27 cellular contexts compared by ENCODE assay signal in the genomic region with DNA sequence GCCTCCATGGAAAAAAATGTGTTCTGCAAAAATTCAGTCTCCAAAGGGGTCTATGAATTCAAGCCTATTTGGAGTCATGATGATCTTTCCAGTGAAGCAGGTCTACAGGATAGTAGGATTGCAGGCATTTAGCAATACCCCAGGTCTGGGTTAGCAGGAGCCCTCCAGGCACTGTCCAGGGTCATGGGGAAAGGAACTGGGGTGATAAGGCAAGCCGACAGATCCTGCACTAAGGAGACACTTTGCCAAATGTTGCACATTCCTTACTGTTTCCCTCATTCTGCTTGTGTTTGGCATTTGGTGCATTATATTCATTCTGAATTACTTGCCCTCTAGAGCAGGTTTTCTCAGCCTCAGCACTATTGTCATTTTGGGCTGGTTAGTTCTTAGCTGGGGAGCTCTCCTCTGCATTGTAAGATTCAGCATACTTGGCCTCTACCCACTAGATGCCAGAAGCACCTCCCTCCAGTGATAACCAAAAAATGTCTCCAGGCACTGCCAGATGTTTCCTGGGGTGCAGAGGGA.
"Had no signal": no experiment of that assay in that cellular context is flagged by ENCODE, and none has a peak within 500 bp of the region (broad histone marks: within the 10 kb centered on the region; RNA-seq: fewer than 3 reads in every experiment).

No MANE protein-coding gene starts in this region.

- H3K4me1 Mint-ChIP-seq: activated CD4-positive, alpha-beta T cell treated with anti-CD3 and anti-CD28 coated beads, Interleukin-2, amount 10 ng/mL, durations not matched to agents 24 days and 14 days; activated naive CD8-positive, alpha-beta T cell treated with anti-CD3 and anti-CD28 coated beads, Interleukin-2, amount 10 ng/mL, durations not matched to agents 7 days and 5 days; central memory CD8-positive, alpha-beta T cell had no signal

- H3K9me3 ChIP-seq: gastrocnemius medialis, mucosa of descending colon, right lobe of liver, testis had no signal

- H3K27me3 ChIP-seq: gastrocnemius medialis, hepatocyte, right lobe of liver, testis had no signal

- H3K4me1 ChIP-seq: gastrocnemius medialis, right lobe of liver, testis had no signal

- H3K27me3 Mint-ChIP-seq: central memory CD8-positive, alpha-beta T cell; dendritic cell treated with granulocyte-macrophage colony-stimulating factor and Interleukin-4, amounts not matched to agents 40 ng/mL and 50 ng/mL, for 4 days had no signal

- DNase-seq: activated CD4-positive, alpha-beta memory T cell treated with anti-CD3 and anti-CD28 coated beads for 36 hours; activated CD4-positive, alpha-beta T cell treated with anti-CD3 and anti-CD28 coated beads, Interleukin-2, amount 10 ng/mL, durations not matched to agents 24 days and 14 days; activated CD4-positive, CD25-positive, alpha-beta regulatory T cell treated with anti-CD3 and anti-CD28 coated beads, Interleukin-2, amount 50 U/mL, for 72 hours; activated CD8-positive, alpha-beta memory T cell treated with anti-CD3 and anti-CD28 coated beads, Interleukin-2, amount 50 U/mL, for 4 hours; activated effector memory CD4-positive, alpha-beta T cell treated with anti-CD3 and anti-CD28 coated beads, Interleukin-2, amount 50 U/mL, for 16 hours; activated naive CD4-positive, alpha-beta T cell treated with anti-CD3 and anti-CD28 coated beads for 36 hours; activated naive CD8-positive, alpha-beta T cell treated with anti-CD3 and anti-CD28 coated beads, Interleukin-2, amount 10 ng/mL, durations not matched to agents 7 days and 5 days; activated T-cell treated with anti-CD3 and anti-CD28 coated beads, Interleukin-2, amount 50 U/mL, for 1 hour; effector CD4-positive, alpha-beta T cell; gastrocnemius medialis; mucosa of descending colon; posterior cingulate gyrus; right lobe of liver; stimulated activated CD4-positive, alpha-beta T cell treated with anti-CD3 and anti-CD28 coated beads, Interleukin-2, amount 100 ng/mL, for 48 hours; stimulated activated naive CD4-positive, alpha-beta T cell treated with Interleukin-2 at 50 U/mL for 16 hours; T-helper 9 cell; testis; trophoblast cell had no signal

- H3K4me3 ChIP-seq: gastrocnemius medialis, hepatocyte, lung, mucosa of descending colon, right lobe of liver, testis had no signal

- H3K4me3 Mint-ChIP-seq: activated CD4-positive, alpha-beta memory T cell treated with anti-CD3 and anti-CD28 coated beads for 36 hours; activated CD4-positive, alpha-beta T cell treated with anti-CD3 and anti-CD28 coated beads, Interleukin-2, amount 10 ng/mL, durations not matched to agents 24 days and 14 days; activated naive CD4-positive, alpha-beta T cell treated with anti-CD3 and anti-CD28 coated beads for 36 hours; activated naive CD8-positive, alpha-beta T cell treated with anti-CD3 and anti-CD28 coated beads, Interleukin-2, amount 10 ng/mL, durations not matched to agents 7 days and 5 days; activated T-helper 1 cell treated with anti-CD3 and anti-CD28 coated beads, Interleukin-12 subunit alpha, Interleukin-12 subunit beta, Interleukin-2, Interleukin-4 antibody, amounts not matched to agents 30 ng/mL and 10 ng/mL and 1 ng/mL, durations not matched to agents 14 hours and 24 hours and 36 hours; central memory CD8-positive, alpha-beta T cell; dendritic cell treated with granulocyte-macrophage colony-stimulating factor and Interleukin-4, amounts not matched to agents 40 ng/mL and 50 ng/mL, for 4 days; natural killer cell treated with Interleukin-12 subunit alpha and Interleukin-12 subunit beta and Interleukin-15 and Interleukin-18, amount 100 ng/mL, for 72 hours; T-helper 1 cell treated with Interleukin-12 subunit alpha and Interleukin-12 subunit beta and Interleukin-4 antibody, amounts not matched to agents 30 μg/mL and 1 μg/mL, for 36 hours had no signal

- ATAC-seq: gastrocnemius medialis; left lobe of liver; mucosa of descending colon; natural killer cell treated with Interleukin-12 subunit alpha and Interleukin-12 subunit beta and Interleukin-15 and Interleukin-18, amount 100 ng/mL, for 72 hours; right lobe of liver had no signal

- H3K27ac Mint-ChIP-seq: activated CD4-positive, alpha-beta memory T cell treated with anti-CD3 and anti-CD28 coated beads for 36 hours; activated CD4-positive, alpha-beta T cell treated with anti-CD3 and anti-CD28 coated beads, Interleukin-2, amount 10 ng/mL, durations not matched to agents 24 days and 14 days; activated naive CD4-positive, alpha-beta T cell treated with anti-CD3 and anti-CD28 coated beads for 36 hours; activated naive CD8-positive, alpha-beta T cell treated with anti-CD3 and anti-CD28 coated beads, Interleukin-2, amount 10 ng/mL, durations not matched to agents 7 days and 5 days; activated T-helper 1 cell treated with anti-CD3 and anti-CD28 coated beads, Interleukin-12 subunit alpha, Interleukin-12 subunit beta, Interleukin-2, Interleukin-4 antibody, amounts not matched to agents 30 ng/mL and 10 ng/mL and 1 ng/mL, durations not matched to agents 14 hours and 24 hours and 36 hours; dendritic cell treated with granulocyte-macrophage colony-stimulating factor and Interleukin-4, amounts not matched to agents 40 ng/mL and 50 ng/mL, for 4 days; natural killer cell treated with Interleukin-12 subunit alpha and Interleukin-12 subunit beta and Interleukin-15 and Interleukin-18, amount 100 ng/mL, for 72 hours; T-helper 1 cell treated with Interleukin-12 subunit alpha and Interleukin-12 subunit beta and Interleukin-4 antibody, amounts not matched to agents 30 μg/mL and 1 μg/mL, for 36 hours had no signal

- H3K36me3 ChIP-seq: gastrocnemius medialis, right lobe of liver had no signal

- H3K27ac ChIP-seq: epithelial cell of prostate, gastrocnemius medialis, hepatocyte, right lobe of liver, testis had no signal

- H3K36me3 Mint-ChIP-seq: activated CD4-positive, alpha-beta memory T cell treated with anti-CD3 and anti-CD28 coated beads for 36 hours; activated naive CD8-positive, alpha-beta T cell treated with anti-CD3 and anti-CD28 coated beads, Interleukin-2, amount 10 ng/mL, durations not matched to agents 7 days and 5 days; natural killer cell treated with Interleukin-12 subunit alpha and Interleukin-12 subunit beta and Interleukin-15 and Interleukin-18, amount 100 ng/mL, for 72 hours had no signal

- H3K9me3 Mint-ChIP-seq: activated CD4-positive, alpha-beta memory T cell treated with anti-CD3 and anti-CD28 coated beads for 36 hours; activated CD4-positive, alpha-beta T cell treated with anti-CD3 and anti-CD28 coated beads, Interleukin-2, amount 10 ng/mL, durations not matched to agents 24 days and 14 days; activated naive CD4-positive, alpha-beta T cell treated with anti-CD3 and anti-CD28 coated beads for 36 hours; activated naive CD8-positive, alpha-beta T cell treated with anti-CD3 and anti-CD28 coated beads, Interleukin-2, amount 10 ng/mL, durations not matched to agents 7 days and 5 days; activated T-helper 1 cell treated with anti-CD3 and anti-CD28 coated beads, Interleukin-12 subunit alpha, Interleukin-12 subunit beta, Interleukin-2, Interleukin-4 antibody, amounts not matched to agents 30 ng/mL and 10 ng/mL and 1 ng/mL, durations not matched to agents 14 hours and 24 hours and 36 hours; central memory CD8-positive, alpha-beta T cell; dendritic cell treated with granulocyte-macrophage colony-stimulating factor and Interleukin-4, amounts not matched to agents 40 ng/mL and 50 ng/mL, for 4 days; T-helper 1 cell treated with Interleukin-12 subunit alpha and Interleukin-12 subunit beta and Interleukin-4 antibody, amounts not matched to agents 30 μg/mL and 1 μg/mL, for 36 hours had no signal
